Comparison of ENCODE assay signal across 12 cellular contexts in the genomic region with DNA sequence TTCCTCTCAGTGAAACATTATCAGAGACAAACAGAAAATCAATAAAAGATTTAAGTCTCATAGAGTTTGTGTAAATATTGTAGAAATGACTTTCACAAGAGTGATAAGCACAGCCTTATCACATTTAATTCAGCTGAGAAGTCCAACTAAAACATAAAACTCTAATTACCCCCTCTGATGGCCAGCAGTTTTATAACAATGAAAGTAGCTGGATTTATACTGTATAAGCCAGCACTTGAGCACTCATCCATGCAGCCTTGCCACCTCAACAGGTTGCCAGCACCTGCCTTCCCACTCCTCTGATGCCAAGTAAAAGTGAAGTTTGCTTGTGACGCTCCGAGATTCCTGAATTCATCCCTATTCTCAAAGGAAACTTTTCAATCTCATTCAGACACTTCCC.
DNase-seq lines count a peak whose midpoint lies in the region; ATAC-seq and TF ChIP-seq lines count a peak whose summit lies in the region.
"Had no signal": no experiment of that assay in that cellular context is flagged by ENCODE, and none has a peak within 500 bp of the region (broad histone marks: within the 10 kb centered on the region; RNA-seq: fewer than 3 reads in every experiment).

No MANE protein-coding gene starts in this region.

- H3K9me3 ChIP-seq in tibial nerve = peaks cover 0 to 7% (median 2%) of the 10 kb centered on the region in 4 donors

- WGBS in tibial nerve, 2 donors = 85 to 89% methylated on average over 2 of the region's 2 CpGs

- no peak overlapping the region for H3K4me3 ChIP-seq in kidney epithelial cell (ENCODE audit: low read depth, low read length)
- no peak overlapping the region for H3K4me3 ChIP-seq in tibial nerve
- H3K4me3 ChIP-seq: BLaER1, PC-9 had no signal

- no peak for TF ChIP-seq POLR2A in tibial nerve (IDR thresholded peaks at IDR 0.05)

- H3K27me3 ChIP-seq in kidney epithelial cell (ENCODE audit: control insufficient read depth, insufficient read depth, low read length) = no peaks in the 10 kb centered on the region
- no peaks in the 10 kb centered on the region for H3K27me3 ChIP-seq in tibial nerve
- H3K27me3 ChIP-seq: BLaER1 had no signal

- DNase-seq in DMS53 (lab: John Stamatoyannopoulos, UW) (peak; percentile 51), NCI-H1105 (lab: John Stamatoyannopoulos, UW) (peak; percentile 63), SK-MEL-5 (ENCODE audit: low read depth, low spot score) (peak; percentile 14), kidney epithelial cell (ENCODE audit: low read depth) (no peak), tibial nerve (ENCODE audit: low spot score in 2 of 2) (no peak), NK-92 (lab: John Stamatoyannopoulos, UW; ENCODE audit: unreplicated experiment) (no peak)
- DNase-seq in stimulated activated CD4-positive, alpha-beta T cell treated with anti-CD3 and anti-CD28 coated beads, Interleukin-2, amount 100 ng/mL, for 24 hours = no peak
- DNase-seq: activated naive CD4-positive, alpha-beta T cell; PC-9; stimulated activated CD4-positive, alpha-beta T cell treated with anti-CD3 and anti-CD28 coated beads, Interleukin-4, amount 100 ng/mL, for 4 hours had no signal

- no peaks in the 10 kb centered on the region for H3K36me3 ChIP-seq in kidney epithelial cell (ENCODE audit: control insufficient read depth, insufficient read depth, low read length)
- H3K36me3 ChIP-seq in tibial nerve = no peaks in the 10 kb centered on the region
- H3K36me3 ChIP-seq: BLaER1 had no signal

- TF ChIP-seq CTCF in kidney epithelial cell (IDR thresholded peaks at IDR 0.05; ENCODE audit: insufficient read depth, low read length, poor library complexity, severe bottlenecking) (peak; percentile 10), tibial nerve (IDR thresholded peaks at IDR 0.05) (no peak)

- no peak for TF ChIP-seq EP300 in tibial nerve (IDR thresholded peaks at IDR 0.05)

- no peak for ATAC-seq in HG03460 (IDR thresholded peaks at IDR 0.05; ENCODE audit: unreplicated experiment)

- peaks cover 0 to 7% (median 0%) of the 10 kb centered on the region in 4 donors for H3K4me1 ChIP-seq in tibial nerve

- no peak overlapping the region for H3K27ac ChIP-seq in tibial nerve
- H3K27ac ChIP-seq: BLaER1, PC-9 had no signal

- in situ Hi-C loops in SK-MEL-5 (cut with HindIII; ENCODE audit: low pct_unique_long_range_greater_than_20kb, low sequenced_read_pairs) = no loop called here

Comparison
In these comparisons a context has a peak if more than half of its experiments do, and no peak if none do; other contexts are left out.
1. DNase-seq: peak in DMS53 (single experiment), NCI-H1105 (single experiment) and SK-MEL-5 (single experiment); none in kidney epithelial cell (single experiment), tibial nerve (0 of 2), NK-92 (single experiment) and stimulated activated CD4-positive, alpha-beta T cell treated with anti-CD3 and anti-CD28 coated beads, Interleukin-2, amount 100 ng/mL, for 24 hours (0 of 2).